Comparison of ENCODE assay signal across 26 cellular contexts in genomic region chr1:99482286-99482685, GRCh38.
"Had no signal": no experiment of that assay in that cellular context is flagged by ENCODE, and none has a peak within 500 bp of the region (broad histone marks: within the 10 kb centered on the region; RNA-seq: fewer than 3 reads in every experiment).

No MANE protein-coding gene starts in this region.

- H3K27ac ChIP-seq: body of pancreas, epithelial cell of prostate, esophagus squamous epithelium had no signal

- H3K9me3 ChIP-seq: body of pancreas, esophagus squamous epithelium had no signal

- H3K27ac Mint-ChIP-seq: activated CD4-positive, alpha-beta memory T cell treated with anti-CD3 and anti-CD28 coated beads, Interleukin-2, amount 10 ng/mL, durations not matched to agents 7 days and 5 days; activated naive CD4-positive, alpha-beta T cell treated with anti-CD3 and anti-CD28 coated beads, Interleukin-2, amount 10 ng/mL, durations not matched to agents 7 days and 5 days; activated naive CD8-positive, alpha-beta T cell; activated T-cell treated with anti-CD3 and anti-CD28 coated beads, Interleukin-2, amount 50 U/mL, for 24 hours; activated T-cell treated with anti-CD3 and anti-CD28 coated beads, Interleukin-2, amount 50 U/mL, for 72 hours; effector memory CD8-positive, alpha-beta T cell had no signal

- FAIRE-seq: colon, frontal cortex had no signal

- H3K4me3 Mint-ChIP-seq: activated CD4-positive, alpha-beta memory T cell treated with anti-CD3 and anti-CD28 coated beads, Interleukin-2, amount 10 ng/mL, durations not matched to agents 7 days and 5 days; activated naive CD4-positive, alpha-beta T cell treated with anti-CD3 and anti-CD28 coated beads, Interleukin-2, amount 10 ng/mL, durations not matched to agents 7 days and 5 days; activated naive CD8-positive, alpha-beta T cell; activated T-cell treated with anti-CD3 and anti-CD28 coated beads, Interleukin-2, amount 50 U/mL, for 24 hours; activated T-cell treated with anti-CD3 and anti-CD28 coated beads, Interleukin-2, amount 50 U/mL, for 72 hours; effector memory CD8-positive, alpha-beta T cell had no signal

- H3K4me3 ChIP-seq: body of pancreas, esophagus squamous epithelium had no signal

- H3K36me3 Mint-ChIP-seq: activated naive CD4-positive, alpha-beta T cell treated with anti-CD3 and anti-CD28 coated beads, Interleukin-2, amount 10 ng/mL, durations not matched to agents 7 days and 5 days; activated naive CD8-positive, alpha-beta T cell had no signal

- H3K4me1 Mint-ChIP-seq: activated CD4-positive, alpha-beta memory T cell treated with anti-CD3 and anti-CD28 coated beads, Interleukin-2, amount 10 ng/mL, durations not matched to agents 7 days and 5 days; activated naive CD4-positive, alpha-beta T cell treated with anti-CD3 and anti-CD28 coated beads, Interleukin-2, amount 10 ng/mL, durations not matched to agents 7 days and 5 days had no signal

- H3K4me1 ChIP-seq: body of pancreas, esophagus squamous epithelium had no signal

- DNase-seq: activated CD4-positive, alpha-beta memory T cell treated with anti-CD3 and anti-CD28 coated beads, Interleukin-2, amount 10 ng/mL, durations not matched to agents 7 days and 5 days; activated CD4-positive, alpha-beta T cell treated with anti-CD3 and anti-CD28 coated beads for 48 hours; activated CD8-positive, alpha-beta memory T cell treated with anti-CD3 and anti-CD28 coated beads, Interleukin-2, amount 50 U/mL, for 48 hours; activated gamma-delta T cell; activated naive CD4-positive, alpha-beta T cell; activated naive CD4-positive, alpha-beta T cell treated with anti-CD3 and anti-CD28 coated beads, Interleukin-2, amount 10 ng/mL, durations not matched to agents 7 days and 5 days; activated T-cell treated with anti-CD3 and anti-CD28 coated beads for 4 hours; activated T-cell treated with anti-CD3 and anti-CD28 coated beads, Interleukin-2, amount 50 U/mL, for 24 hours; activated T-cell treated with anti-CD3 and anti-CD28 coated beads, Interleukin-2, amount 50 U/mL, for 72 hours; amniotic stem cell; anterior cingulate cortex; body of pancreas; caudate nucleus; cortex of kidney; dermis blood vessel endothelial cell; effector CD4-positive, alpha-beta T cell; effector memory CD8-positive, alpha-beta T cell; esophagus squamous epithelium; foreskin fibroblast; head of caudate nucleus; T-helper 2 cell had no signal

- H3K9me3 Mint-ChIP-seq: activated CD4-positive, alpha-beta memory T cell treated with anti-CD3 and anti-CD28 coated beads, Interleukin-2, amount 10 ng/mL, durations not matched to agents 7 days and 5 days; activated naive CD4-positive, alpha-beta T cell treated with anti-CD3 and anti-CD28 coated beads, Interleukin-2, amount 10 ng/mL, durations not matched to agents 7 days and 5 days; activated T-cell treated with anti-CD3 and anti-CD28 coated beads, Interleukin-2, amount 50 U/mL, for 24 hours; activated T-cell treated with anti-CD3 and anti-CD28 coated beads, Interleukin-2, amount 50 U/mL, for 72 hours; effector memory CD8-positive, alpha-beta T cell had no signal

- H3K27me3 ChIP-seq: body of pancreas, esophagus squamous epithelium had no signal

- ATAC-seq: activated CD4-positive, CD25-positive, alpha-beta regulatory T cell treated with anti-CD3 and anti-CD28 coated beads, Interleukin-2, amount 50 U/mL, for 24 hours; activated T-cell treated with anti-CD3 and anti-CD28 coated beads, Interleukin-2, amount 50 U/mL, for 72 hours; body of pancreas; effector memory CD8-positive, alpha-beta T cell had no signal

- H3K36me3 ChIP-seq: esophagus squamous epithelium had no signal
